Comparison of ENCODE assay signal across 8 cellular contexts in the genomic region with DNA sequence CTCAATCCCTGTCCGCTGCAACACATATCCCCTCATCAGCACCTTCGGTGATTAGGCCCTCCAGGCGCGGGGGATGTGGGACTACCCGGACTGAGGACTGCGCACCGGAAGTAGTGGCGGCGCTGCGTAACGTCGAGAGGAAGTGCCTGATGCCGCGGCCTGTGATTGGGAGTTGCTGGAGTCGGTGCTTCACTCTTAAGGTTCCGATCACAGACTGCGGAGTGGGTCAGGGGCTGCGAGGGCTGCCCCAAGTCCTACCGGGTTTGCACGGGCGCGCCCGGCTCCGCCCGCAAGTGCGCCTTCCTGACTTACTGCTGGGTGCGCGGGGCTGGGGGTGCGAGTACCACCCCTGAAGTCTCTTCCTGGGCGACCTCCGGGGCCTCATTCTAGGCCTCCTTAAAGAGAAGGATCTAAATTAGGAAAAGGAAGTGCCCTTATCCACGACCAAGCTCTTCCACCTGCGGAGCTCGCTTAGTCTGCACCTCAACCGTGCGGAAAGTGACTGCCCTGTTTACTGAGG. TPM values are rescaled to one million over a fixed set of nuclear protein-coding genes. Genes with fewer than 3 reads are reported as not detected.
DNase-seq lines count a peak whose midpoint lies in the region; ATAC-seq and TF ChIP-seq lines count a peak whose summit lies in the region.

TSS of gene ALKBH3 (plus strand) at position 192 of the 520 bp plus-strand sequence. CDS start 1,822 bp downstream, outside the sequence.

- no peaks in the 10 kb centered on the region for H3K36me3 ChIP-seq in BJ (ENCODE audit: control insufficient read depth, insufficient read depth, low read length)

- peak within 1 kb of the TSS; percentile 88 for H3K4me3 Mint-ChIP-seq in dendritic cell treated with granulocyte-macrophage colony-stimulating factor and Interleukin-4, amounts not matched to agents 40 ng/mL and 50 ng/mL, for 4 days

- peaks cover 8% of the 10 kb centered on the region for H3K9me3 Mint-ChIP-seq in dendritic cell treated with granulocyte-macrophage colony-stimulating factor and Interleukin-4, amounts not matched to agents 40 ng/mL and 50 ng/mL, for 4 days

- peak within 1 kb of the TSS; percentile 80 for H3K4me3 ChIP-seq in BJ (ENCODE audit: low read depth, low read length)

- H3K27me3 Mint-ChIP-seq in dendritic cell treated with granulocyte-macrophage colony-stimulating factor and Interleukin-4, amounts not matched to agents 40 ng/mL and 50 ng/mL, for 4 days = peaks cover 26% of the 10 kb centered on the region

- DNase-seq in BJ (ENCODE audit: low read depth) (peak; percentile 36), GM19240 (ENCODE audit: insufficient read length, low spot score) (peak; percentile 71), NCI-H526 treated with DMSO at 0.1 percent for 48 hours (lab: John Stamatoyannopoulos, UW) (peak; percentile 85), left lobe of liver (ENCODE audit: low spot score) (peak; percentile 90)
- DNase-seq in activated CD4-positive, alpha-beta T cell treated with anti-CD3 and anti-CD28 coated beads, Interleukin-2, amount 50 U/mL, for 1 hour = peak; percentile 89
- DNase-seq in stimulated activated CD4-positive, alpha-beta T cell treated with anti-CD3 and anti-CD28 coated beads, Interleukin-1b, Interleukin-23, amount 100 ng/mL, for 48 hours = peak; percentile 94

- H3K36me3 Mint-ChIP-seq in dendritic cell treated with granulocyte-macrophage colony-stimulating factor and Interleukin-4, amounts not matched to agents 40 ng/mL and 50 ng/mL, for 4 days (ENCODE audit: low read depth) = peaks cover 46% of the 10 kb centered on the region

- TF ChIP-seq CTCF in BJ (IDR thresholded peaks at IDR 0.05; ENCODE audit: insufficient read depth, low read depth, low read length) = no peak

- no peaks in the 10 kb centered on the region for H3K27me3 ChIP-seq in BJ (ENCODE audit: control insufficient read depth, insufficient read depth, low read length)

- CTCF ChIA-PET in BJ (lab: Yijun Ruan, JAX) = interaction anchor here (1.1 to 1.7 kb wide), 4 partner anchors 10 to 157 kb away, joined by 3 to 9 read pairs (median 4); no protein-coding TSS in a partner anchor

- ATAC-seq in HG03442 (IDR thresholded peaks at IDR 0.05; ENCODE audit: unreplicated experiment) (peak; percentile 99), left lobe of liver (peak; percentile 100)

- H3K4me1 Mint-ChIP-seq in dendritic cell treated with granulocyte-macrophage colony-stimulating factor and Interleukin-4, amounts not matched to agents 40 ng/mL and 50 ng/mL, for 4 days (ENCODE audit: low read depth) = peaks cover 14% of the 10 kb centered on the region

- intact Hi-C loops in dendritic cell treated with granulocyte-macrophage colony-stimulating factor and Interleukin-4, amounts not matched to agents 40 ng/mL and 50 ng/mL, for 4 days (cut with micrococcal nuclease) = loop anchor here (1.0 to 5.0 kb wide), 4 partner anchors 93 to 236 kb away; partner anchors contain the start of genes ACCS and HSD17B12

- H3K27ac Mint-ChIP-seq in dendritic cell treated with granulocyte-macrophage colony-stimulating factor and Interleukin-4, amounts not matched to agents 40 ng/mL and 50 ng/mL, for 4 days = peak within 1 kb of the TSS; percentile 88

- POLR2A ChIA-PET in BJ (lab: Charles Lee) = no interaction called here

RNA-seq across cellular contexts. Expression of gene ALKBH3, which starts in this region (rescaled TPM):
- polyA plus RNA-seq in BJ (2011; rRNA removed) = 30.2 and 41.4 TPM in 2 replicates
- 12.9 and 13.2 TPM in 2 replicates for polyA minus RNA-seq in BJ (2011; rRNA and poly(A)+ RNA removed)
- total RNA-seq in left lobe of liver = 14.6 TPM

Comparison
In these comparisons a context has a peak if more than half of its experiments do, and no peak if none do; other contexts are left out.
1. Peak in every context shown above with its lines: DNase-seq, ATAC-seq and H3K4me3 ChIP-seq.
2. DNase-seq: peak in every context shown above with its lines; median percentile 94 in stimulated activated CD4-positive, alpha-beta T cell treated with anti-CD3 and anti-CD28 coated beads, Interleukin-1b, Interleukin-23, amount 100 ng/mL, for 48 hours; 90 in left lobe of liver; 89 in activated CD4-positive, alpha-beta T cell treated with anti-CD3 and anti-CD28 coated beads, Interleukin-2, amount 50 U/mL, for 1 hour; 85 in NCI-H526 treated with DMSO at 0.1 percent for 48 hours; 71 in GM19240; 36 in BJ.